29 cellular contexts compared by ENCODE assay signal in the genomic region with DNA sequence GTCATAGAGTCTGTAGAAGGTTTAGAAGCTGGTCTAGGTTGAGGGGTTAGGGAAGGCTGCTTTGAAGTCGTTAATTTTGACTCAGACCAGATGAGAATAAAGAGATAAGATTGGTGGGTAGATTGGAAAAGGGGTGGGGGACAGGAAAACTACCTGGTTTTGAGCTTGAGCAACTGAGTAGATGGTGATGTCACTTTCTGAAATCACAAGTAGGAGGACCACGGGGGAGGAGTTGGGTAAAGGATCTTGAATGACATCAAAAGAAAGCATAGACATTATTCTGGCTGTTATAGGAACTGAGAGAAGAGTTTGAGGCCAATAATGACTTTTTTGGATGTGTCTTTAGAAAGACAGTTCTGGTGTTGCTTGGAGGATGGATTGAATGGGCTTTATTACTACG. TPM values are rescaled to one million over a fixed set of nuclear protein-coding genes. Genes with fewer than 3 reads are reported as not detected.
"Had no signal": no experiment of that assay in that cellular context is flagged by ENCODE, and none has a peak within 500 bp of the region (broad histone marks: within the 10 kb centered on the region; RNA-seq: fewer than 3 reads in every experiment).

No MANE protein-coding gene starts in this region.

- H3K27me3 ChIP-seq: esophagus squamous epithelium, gastrocnemius medialis had no signal

- H3K4me1 ChIP-seq: esophagus squamous epithelium, heart right ventricle, left lung, lower lobe of right lung had no signal

- ATAC-seq: esophagus mucosa, gastrocnemius medialis, heart right ventricle, left cardiac atrium, left lung, left ventricle myocardium superior, lower lobe of right lung had no signal

- DNase-seq: dermis blood vessel endothelial cell; dorsolateral prefrontal cortex; effector CD4-positive, alpha-beta T cell; effector memory CD4-positive, alpha-beta T cell; esophagus squamous epithelium; foreskin fibroblast; foreskin melanocyte; gastrocnemius medialis; glutamatergic neuron; head of caudate nucleus; heart right ventricle; hippocampal formation; left cardiac atrium; left lung; left ventricle myocardium superior; lower lobe of right lung; mesenchymal stem cell; midbrain had no signal

- H3K27ac ChIP-seq: coronary artery, dorsolateral prefrontal cortex, esophagus squamous epithelium, gastrocnemius medialis, heart right ventricle, left lung, lower lobe of right lung had no signal

- FAIRE-seq: colon, islet of Langerhans, keratinocyte had no signal

- H3K36me3 ChIP-seq: esophagus squamous epithelium, gastrocnemius medialis, heart right ventricle, left lung, lower lobe of right lung had no signal

- H3K9me3 ChIP-seq: esophagus squamous epithelium, gastrocnemius medialis, heart right ventricle, left lung, lower lobe of right lung had no signal

- H3K4me3 ChIP-seq: coronary artery, dorsolateral prefrontal cortex, esophagus squamous epithelium, gastrocnemius medialis, heart right ventricle, left lung, lower lobe of right lung had no signal

RNA-seq across cellular contexts. Expression of a gene that starts 4.1 kb away (rescaled TPM):
- total RNA-seq: dermis blood vessel endothelial cell, endothelial cell of umbilical vein, epithelial cell of proximal tubule, esophagus mucosa, gastrocnemius medialis, glomerular endothelial cell, kidney epithelial cell, left lung, left ventricle myocardium superior, lower lobe of right lung, lung microvascular endothelial cell, mononuclear cell had no signal
- polyA plus RNA-seq: endothelial cell of umbilical vein, keratinocyte had no signal
